14 cellular contexts compared by ENCODE assay signal in genomic region chr18:58661423-58661822, GRCh38. TPM values are rescaled to one million over a fixed set of nuclear protein-coding genes. Genes with fewer than 3 reads are reported as not detected.
DNase-seq lines count a peak whose midpoint lies in the region; TF ChIP-seq lines count a peak whose summit lies in the region.
"Had no signal": no experiment of that assay in that cellular context is flagged by ENCODE, and none has a peak within 500 bp of the region (broad histone marks: within the 10 kb centered on the region; RNA-seq: fewer than 3 reads in every experiment).

No MANE protein-coding gene starts in this region.

- H3K9me3 ChIP-seq in Loucy (ENCODE audit: insufficient read depth, low read depth, low read length) (no peaks in the 10 kb centered on the region), osteoblast (ENCODE audit: low read depth, low read length) (no peaks in the 10 kb centered on the region)
- H3K9me3 ChIP-seq: Peyer's patch had no signal

- H3F3A ChIP-seq in Loucy (ENCODE audit: low read depth) = no peaks in the 10 kb centered on the region

- H3K27me3 ChIP-seq in Loucy (ENCODE audit: insufficient read depth, low read length, poor library complexity, severe bottlenecking) (no peaks in the 10 kb centered on the region), osteoblast (ENCODE audit: insufficient read depth, low read length) (no peaks in the 10 kb centered on the region)
- H3K27me3 ChIP-seq: Peyer's patch had no signal

- H3K4me2 ChIP-seq in Loucy (ENCODE audit: low read depth, low read length, poor library complexity, severe bottlenecking) = no peak overlapping the region
- no peak overlapping the region for H3K4me2 ChIP-seq in osteoblast (ENCODE audit: insufficient read depth, low read length)

- H3K4me3 ChIP-seq in Loucy (ENCODE audit: low read length, poor library complexity, severe bottlenecking) (no peak overlapping the region), epithelial cell of proximal tubule (ENCODE audit: low read depth, low read length) (no peak overlapping the region), osteoblast (ENCODE audit: insufficient read depth, low read length) (no peak overlapping the region)
- H3K4me3 ChIP-seq: Peyer's patch had no signal

- TF ChIP-seq CTCF in Loucy (conservative IDR thresholded peaks at IDR 0.05; ENCODE audit: low read length) (peak; percentile 18; the same call in 1 of the 2 replicates), epithelial cell of proximal tubule (conservative IDR thresholded peaks at IDR 0.05; ENCODE audit: low read depth, low read length) (peak; percentile 31), osteoblast (IDR thresholded peaks at IDR 0.05; ENCODE audit: extremely low read depth, low read depth, low read length) (peak; percentile 43)

- no peak overlapping the region for H3K27ac ChIP-seq in osteoblast (ENCODE audit: low read depth, low read length)
- H3K27ac ChIP-seq: 22Rv1, Peyer's patch had no signal

- DNase-seq in DMS 273 (lab: John Stamatoyannopoulos, UW; ENCODE audit: unreplicated experiment) (peak; percentile 8), DMS 273 treated with DMSO at 0.1 percent for 48 hours (lab: John Stamatoyannopoulos, UW) (no peak), epithelial cell of proximal tubule (ENCODE audit: low read depth) (no peak), osteoblast (ENCODE audit: insufficient read length, low spot score, missing footprints) (no peak), HK-2 (ENCODE audit: unreplicated experiment) (no peak), anterior cingulate cortex (lab: John Stamatoyannopoulos, UW) (no peak), HT-29 (ENCODE audit: low spot score) (no peak)
- DNase-seq: activated CD4-positive, alpha-beta T cell treated with anti-CD3 and anti-CD28 coated beads, Interleukin-2, amount 50 U/mL, for 1 hour; activated naive CD8-positive, alpha-beta T cell treated with anti-CD3 and anti-CD28 coated beads, Interleukin-2, amount 10 ng/mL, durations not matched to agents 7 days and 5 days; NCI-H1092; small intestine had no signal

- H3K36me3 ChIP-seq in Loucy (ENCODE audit: insufficient read depth, low read length) (no peaks in the 10 kb centered on the region), osteoblast (ENCODE audit: insufficient read depth, low read length) (no peaks in the 10 kb centered on the region)
- H3K36me3 ChIP-seq: Peyer's patch had no signal

- no peak overlapping the region for H2AFZ ChIP-seq in Loucy (ENCODE audit: low read length)
- no peak overlapping the region for H2AFZ ChIP-seq in osteoblast (ENCODE audit: low read length)

- H3K9me2 ChIP-seq in Loucy (replicated peaks; ENCODE audit: low read depth, low read length) = no peaks in the 10 kb centered on the region

- no peak overlapping the region for H3K9ac ChIP-seq in Loucy (ENCODE audit: low read depth, low read length, poor library complexity, severe bottlenecking)

- H4K20me1 ChIP-seq in Loucy (ENCODE audit: insufficient read depth, low read length, poor library complexity, severe bottlenecking) (no peaks in the 10 kb centered on the region), osteoblast (ENCODE audit: insufficient read depth, low read length) (no peaks in the 10 kb centered on the region)

- H3K79me2 ChIP-seq in Loucy (ENCODE audit: insufficient read depth, low read length) = no peaks in the 10 kb centered on the region
- no peaks in the 10 kb centered on the region for H3K79me2 ChIP-seq in osteoblast (ENCODE audit: insufficient read depth, low read length)

- H3K4me1 ChIP-seq in Loucy (ENCODE audit: insufficient read depth, low read length, poor library complexity, severe bottlenecking) (peaks cover 35% of the 10 kb centered on the region), osteoblast (ENCODE audit: insufficient read depth, low read length) (peaks cover 13% of the 10 kb centered on the region)

RNA-seq across cellular contexts. Expression of gene MALT1, which starts 9.8 kb away (rescaled TPM):
- total RNA-seq in epithelial cell of proximal tubule (46.4 and 47.7 TPM in 2 replicates), osteoblast (53.6 and 55.7 TPM in 2 replicates)
- total RNA-seq in HT-29 (2014; rRNA removed; shearing (Covaris generic)) = 5.6 and 8.6 TPM in 2 replicates

RNA-seq across cellular contexts. Expression of gene ALPK2, which starts 32.5 kb away (rescaled TPM):
- total RNA-seq in epithelial cell of proximal tubule (5.1 and 5.9 TPM in 2 replicates), osteoblast (255 and 262 TPM in 2 replicates)
- total RNA-seq in HT-29 (2014; rRNA removed; shearing (Covaris generic)) = not detected in 2 replicates

Comparison
In these comparisons a context has a peak if more than half of its experiments do, and no peak if none do; other contexts are left out.
1. RNA of gene ALPK2, which starts 32.5 kb away (total RNA-seq): 255 to 262 TPM in osteoblast; 5.1 to 5.9 TPM in epithelial cell of proximal tubule and not detected in HT-29; every median in the first group is over 10 times any median in the second.
2. Peak in every context shown above with its lines, with median percentiles within 50 percentile points of each other: CTCF ChIP-seq.